In genomic region chr11:65487467-65488272, GRCh38 we compare ENCODE assay signal across 8 cellular contexts. TPM values are rescaled to one million over a fixed set of nuclear protein-coding genes. Genes with fewer than 3 reads are reported as not detected.
A peak's percentile ranks its signal among the peaks of the same experiment; 100 is the strongest.
DNase-seq lines count a peak whose midpoint lies in the region; ATAC-seq and TF ChIP-seq lines count a peak whose summit lies in the region.

No MANE protein-coding gene starts in this region.

- H3K27ac Mint-ChIP-seq in activated T-cell treated with anti-CD3 and anti-CD28 coated beads, Interleukin-2, amount 50 U/mL, for 24 hours, result peak overlapping the region; percentile 78

- no peaks in the 10 kb centered on the region for H3K9me3 Mint-ChIP-seq in activated T-cell treated with anti-CD3 and anti-CD28 coated beads, Interleukin-2, amount 50 U/mL, for 24 hours

- no peaks in the 10 kb centered on the region for H3K27me3 Mint-ChIP-seq in activated T-cell treated with anti-CD3 and anti-CD28 coated beads, Interleukin-2, amount 50 U/mL, for 24 hours

- H3K4me3 Mint-ChIP-seq in activated T-cell treated with anti-CD3 and anti-CD28 coated beads, Interleukin-2, amount 50 U/mL, for 24 hours, result no peak overlapping the region

- intact Hi-C loops in adrenal gland (cut with DNase I), result no loop called here
- intact Hi-C loops in Right ventricle myocardium superior (cut with DNase I), result no loop called here

- peak in 1 of 2 donors; percentile 3 for TF ChIP-seq POLR2A in adrenal gland (IDR thresholded peaks at IDR 0.05)

- no peak for TF ChIP-seq CTCF in HL-60 (IDR thresholded peaks at IDR 0.05; ENCODE audit: insufficient read depth, low read length)
- TF ChIP-seq CTCF in adrenal gland (IDR thresholded peaks at IDR 0.05), result no peak
- peak; percentile 21 for TF ChIP-seq CTCF in neutrophil (IDR thresholded peaks at IDR 0.05)

- H3K27ac ChIP-seq in HL-60 (replicated peaks), result peak overlapping the region; percentile 60
- H3K27ac ChIP-seq in adrenal gland, result peak overlapping the region; percentile 95 to 100 (median 99)
- H3K27ac ChIP-seq in neutrophil, result peak overlapping the region; percentile 96

- H3K4me1 Mint-ChIP-seq in activated T-cell treated with anti-CD3 and anti-CD28 coated beads, Interleukin-2, amount 50 U/mL, for 24 hours (ENCODE audit: low read depth), result peaks cover 54% of the 10 kb centered on the region

- no peaks in the 10 kb centered on the region for H3K9me3 ChIP-seq in adrenal gland (replicated peaks in 1 of 3)
- no peaks in the 10 kb centered on the region for H3K9me3 ChIP-seq in neutrophil

- H3K27me3 ChIP-seq in HL-60 (ENCODE audit: insufficient read depth, poor library complexity, severe bottlenecking), result no peaks in the 10 kb centered on the region
- no peaks in the 10 kb centered on the region for H3K27me3 ChIP-seq in adrenal gland
- no peaks in the 10 kb centered on the region for H3K27me3 ChIP-seq in neutrophil

- H3K4me1 ChIP-seq in adrenal gland (replicated peaks in 1 of 2), result peaks cover 67 to 77% of the 10 kb centered on the region in 2 donors
- peaks cover 48 to 51% of the 10 kb centered on the region in 2 experiments for H3K4me1 ChIP-seq in neutrophil (ENCODE audit: control insufficient read depth in 1 of 2, insufficient read depth in 1 of 2, low read depth in 1 of 2, low read length in 1 of 2)

- DNase-seq in activated T-cell treated with anti-CD3 and anti-CD28 coated beads, Interleukin-2, amount 50 U/mL, for 24 hours, result no peak
- DNase-seq in activated T-cell treated with anti-CD3 and anti-CD28 coated beads, Interleukin-2, amount 50 U/mL, for 48 hours, result no peak
- DNase-seq in HL-60 (ENCODE audit: low read depth in 1 of 2, low spot score in 1 of 2), result peak; percentile 89
- peak; percentile 100 for DNase-seq in NCI-H748 (lab: John Stamatoyannopoulos, UW; ENCODE audit: unreplicated experiment)
- peak; percentile 98 to 100 (median 100) for DNase-seq in adrenal gland
- peak; percentile 99 for DNase-seq in Right ventricle myocardium superior

- H3K36me3 Mint-ChIP-seq in activated T-cell treated with anti-CD3 and anti-CD28 coated beads, Interleukin-2, amount 50 U/mL, for 24 hours (ENCODE audit: low read depth), result no peaks in the 10 kb centered on the region

- H3K36me3 ChIP-seq in adrenal gland (replicated peaks in 1 of 2) (no peaks in the 10 kb centered on the region), neutrophil (no peaks in the 10 kb centered on the region)

- ATAC-seq in Right ventricle myocardium superior (ENCODE audit: poor library complexity) (peak; percentile 87), GM21526 (IDR thresholded peaks at IDR 0.05; ENCODE audit: low FRiP score, unreplicated experiment) (no peak)

- 3 to 8% (median 7%) methylated on average over 11 to 17 of the region's 17 CpGs for WGBS in adrenal gland, 4 donors

- H3K4me3 ChIP-seq in HL-60 (replicated peaks; ENCODE audit: insufficient read depth, low read length) (no peak overlapping the region), adrenal gland (peak overlapping the region in 1 of 4 donors; percentile 45), neutrophil (ENCODE audit: low read depth in 1 of 2, low read length in 1 of 2) (peak overlapping the region; percentile 39 to 57)

RNA-seq across cellular contexts. Expression of gene MALAT1, which starts 11.2 kb away (rescaled TPM):
- total RNA-seq in adrenal gland, result over 10,000 TPM in 5 of 8 donors, 1,000 to 10,000 TPM in 3; 5,921 to 17,143 (median 10,900) TPM
- polyA plus RNA-seq in adrenal gland, result 1,000 to 10,000 TPM in 1 of 3 donors, 100 to 1,000 TPM in 2; 237 to 9,519 (median 973) TPM
- 5,573 TPM for total RNA-seq in Right ventricle myocardium superior

RNA-seq across cellular contexts. Expression of gene SCYL1, which starts 37.2 kb away (rescaled TPM):
- 100 to 1,000 TPM; 105 to 240 (median 145) TPM for total RNA-seq in adrenal gland
- polyA plus RNA-seq in adrenal gland, result 100 to 1,000 TPM in 2 of 3 donors, 10 to 100 TPM in 1; 52.3 to 395 (median 329) TPM
- 60.5 TPM for total RNA-seq in Right ventricle myocardium superior

Comparison
In these comparisons a context has a peak if more than half of its experiments do, and no peak if none do; other contexts are left out.
1. DNase-seq: peak in HL-60 (2 of 2), NCI-H748 (single experiment), adrenal gland (7 of 7) and Right ventricle myocardium superior (single experiment); none in activated T-cell treated with anti-CD3 and anti-CD28 coated beads, Interleukin-2, amount 50 U/mL, for 24 hours (single experiment) and activated T-cell treated with anti-CD3 and anti-CD28 coated beads, Interleukin-2, amount 50 U/mL, for 48 hours (0 of 2).
2. Peak in every context shown above with its lines, with median percentiles within 50 percentile points of each other: H3K27ac ChIP-seq.